ENCODE assay signal across 8 cellular contexts in the genomic region with DNA sequence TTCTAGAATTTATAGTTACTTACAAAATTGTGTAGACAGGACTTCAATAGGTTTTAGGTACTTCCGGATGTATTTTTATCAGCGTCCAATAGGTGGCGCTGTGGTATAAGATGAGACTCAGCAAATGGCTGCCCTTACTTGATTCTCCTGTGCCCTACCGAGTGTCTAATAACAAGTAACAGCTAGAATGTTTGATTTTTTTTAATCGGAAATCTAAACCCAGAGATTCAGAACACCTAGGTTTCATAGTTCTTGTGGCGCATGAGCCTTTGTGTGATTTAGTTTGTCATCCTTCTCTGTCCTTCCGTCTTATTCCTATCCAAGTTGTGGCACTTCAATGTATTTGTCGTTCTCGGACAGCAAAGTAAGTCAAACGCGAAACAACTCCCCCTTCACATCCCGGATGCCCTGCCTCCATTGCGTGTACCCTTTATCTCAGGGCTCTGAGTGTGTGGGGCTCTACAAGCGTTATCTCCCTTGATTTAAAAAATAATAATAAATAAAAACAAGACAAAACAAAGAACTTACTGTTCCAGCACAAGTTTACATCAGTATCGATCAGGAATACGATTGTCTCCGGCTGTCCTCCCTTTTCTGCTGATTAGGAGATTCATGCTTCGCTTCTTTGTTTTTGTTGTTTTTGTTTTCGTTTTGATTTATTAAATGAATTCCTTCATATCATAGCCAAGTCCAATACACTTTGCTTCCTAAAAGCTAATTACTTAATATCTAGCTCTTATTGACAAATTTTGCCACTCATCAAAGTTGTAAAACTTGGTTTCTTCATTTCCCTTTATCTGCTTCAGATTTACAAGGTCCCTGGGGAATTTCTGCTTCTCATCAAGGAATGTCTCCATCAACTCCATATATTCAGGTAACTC. TPM values are rescaled to one million over a fixed set of nuclear protein-coding genes. Genes with fewer than 3 reads are reported as not detected.
A peak's percentile ranks its signal among the peaks of the same experiment; 100 is the strongest.
DNase-seq lines count a peak whose midpoint lies in the region; ATAC-seq and TF ChIP-seq lines count a peak whose summit lies in the region.

No MANE protein-coding gene starts in this region.

- H3K27me3 ChIP-seq in gastrocnemius medialis, result no peaks in the 10 kb centered on the region

- H3K9me3 ChIP-seq in gastrocnemius medialis, result no peaks in the 10 kb centered on the region

- intact Hi-C loops in gastrocnemius medialis (cut with DNase I; ENCODE audit: low total_unique reads), result loop anchor here (2.0 kb wide), 3 partner anchors 52 to 326 kb away; a partner anchor contains a TSS

- H3K4me3 ChIP-seq in astrocyte of the spinal cord (ENCODE audit: low read depth, low read length), result peak overlapping the region; percentile 44
- peak overlapping the region; percentile 50 to 69 (median 58) for H3K4me3 ChIP-seq in gastrocnemius medialis

- no peaks in the 10 kb centered on the region for H3K36me3 ChIP-seq in gastrocnemius medialis

- no peak for TF ChIP-seq POLR2A in gastrocnemius medialis (IDR thresholded peaks at IDR 0.05)

- ATAC-seq in GM18498 (IDR thresholded peaks at IDR 0.05; ENCODE audit: unreplicated experiment), result peak; percentile 92
- peak; percentile 87 for ATAC-seq in HG02970 (IDR thresholded peaks at IDR 0.05; ENCODE audit: low FRiP score, unreplicated experiment)
- peak; percentile 97 for ATAC-seq in gastrocnemius medialis

- peak; percentile 67 for TF ChIP-seq CTCF in astrocyte of the spinal cord (IDR thresholded peaks at IDR 0.05; ENCODE audit: low read depth, low read length)
- TF ChIP-seq CTCF in gastrocnemius medialis (IDR thresholded peaks at IDR 0.05 in 4 of 5, conservative IDR thresholded peaks at IDR 0.05 in 1 of 5), result peak; percentile 77 to 85 (median 82)

- in situ Hi-C loops in astrocyte of the spinal cord (cut with HindIII; ENCODE audit: low sequenced_read_pairs), result no loop called here
- in situ Hi-C loops in gastrocnemius medialis (cut with MboI; ENCODE audit: low sequenced_read_pairs in 4 of 4), result loop anchor here in 2 of 4 donors (10.0 kb wide), 2 partner anchors 292 to 322 kb away; a partner anchor contains a TSS

- DNase-seq in NCI-H2029 (lab: John Stamatoyannopoulos, UW) (peak; percentile 73), T-helper 9 cell (peak; percentile 76), astrocyte of the spinal cord (ENCODE audit: low read depth, low spot score) (peak; percentile 95), iPS DF 19.7 (ENCODE audit: low read depth, low spot score) (peak; percentile 64), gastrocnemius medialis (peak; percentile 61 to 69), mesenteric fat pad (ENCODE audit: low spot score) (no peak)

- H3K27ac ChIP-seq in gastrocnemius medialis, result peak overlapping the region; percentile 65 to 77 (median 68)

- H3K4me1 ChIP-seq in gastrocnemius medialis, result no peaks in the 10 kb centered on the region

RNA-seq across cellular contexts. Expression of a gene that starts 50.7 kb away (rescaled TPM):
- total RNA-seq in gastrocnemius medialis, result 10 to 100 TPM; 14.6 to 35.3 (median 24.5) TPM
- 44.8 TPM for total RNA-seq in mesenteric fat pad
